Comparison of ENCODE assay signal across 8 cellular contexts in the genomic region with DNA sequence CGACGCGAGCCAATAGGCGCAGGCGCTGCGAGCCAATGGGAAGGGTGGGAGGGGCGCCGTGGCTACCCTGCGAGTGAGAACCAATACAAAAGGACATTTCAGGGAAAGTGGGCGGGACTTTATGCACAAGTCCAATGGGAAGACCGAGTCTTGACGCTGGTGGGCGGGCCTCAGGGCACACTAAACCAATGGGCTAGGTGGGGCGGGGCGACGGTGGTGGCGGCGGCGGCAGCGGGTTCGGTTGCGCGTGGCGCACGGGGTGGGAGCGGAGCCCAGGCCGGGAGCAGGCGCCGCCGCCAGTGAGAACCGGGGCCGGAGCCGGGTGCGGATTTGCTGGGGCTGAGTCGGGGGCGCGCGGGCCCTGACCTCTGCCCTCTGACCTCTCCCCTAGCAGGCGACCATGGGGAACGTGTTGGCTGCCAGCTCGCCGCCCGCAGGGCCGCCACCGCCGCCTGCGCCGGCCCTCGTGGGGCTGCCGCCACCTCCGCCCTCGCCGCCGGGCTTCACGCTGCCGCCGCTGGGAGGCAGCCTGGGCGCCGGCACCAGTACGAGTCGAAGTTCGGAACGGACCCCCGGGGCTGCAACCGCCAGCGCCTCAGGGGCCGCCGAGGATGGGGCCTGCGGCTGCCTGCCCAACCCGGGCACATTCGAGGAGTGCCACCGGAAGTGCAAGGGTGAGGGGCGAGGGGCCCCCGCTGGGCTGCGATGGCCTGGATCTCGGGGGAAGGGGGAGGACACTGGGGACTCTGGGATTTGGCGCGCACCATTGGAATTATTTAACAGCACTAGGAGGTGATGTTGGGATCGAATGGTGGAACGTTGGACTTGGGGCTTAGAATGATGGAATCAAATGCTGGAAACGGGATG. TPM values are rescaled to one million over a fixed set of nuclear protein-coding genes. Genes with fewer than 3 reads are reported as not detected.
A peak's percentile ranks its signal among the peaks of the same experiment; 100 is the strongest.
DNase-seq lines count a peak whose midpoint lies in the region; ATAC-seq and TF ChIP-seq lines count a peak whose summit lies in the region.

Gene TOMM40, plus strand, starts transcription at position 239 of the 867 bp plus-strand sequence. Its CDS starts 162 bp downstream, at position 401.

- intact Hi-C loops in activated CD8-positive, alpha-beta T cell treated with anti-CD3 and anti-CD28 coated beads for 36 hours (cut with micrococcal nuclease): no loop called here
- intact Hi-C loops in upper lobe of right lung (cut with DNase I): no loop called here

- POLR2A ChIA-PET in activated CD8-positive, alpha-beta T cell treated with anti-CD3 and anti-CD28 coated beads for 36 hours (lab: Charles Lee): interaction anchor here (0.9 to 3.6 kb wide), 4 partner anchors 9 to 64 kb away, joined by 3 to 27 read pairs (median 8); partner anchors contain the start of genes APOE and CLPTM1

- H3K9me3 Mint-ChIP-seq in activated CD8-positive, alpha-beta T cell treated with anti-CD3 and anti-CD28 coated beads for 36 hours: no peaks in the 10 kb centered on the region

- H3K36me3 Mint-ChIP-seq in activated CD8-positive, alpha-beta T cell treated with anti-CD3 and anti-CD28 coated beads for 36 hours (ENCODE audit: low read depth): peaks cover 41% of the 10 kb centered on the region

- no peak for TF ChIP-seq CTCF in GM12864 (IDR thresholded peaks at IDR 0.05; ENCODE audit: low read depth, low read length, missing control alignments)
- TF ChIP-seq CTCF in activated CD8-positive, alpha-beta T cell treated with anti-CD3 and anti-CD28 coated beads for 36 hours (IDR thresholded peaks at IDR 0.05): no peak
- TF ChIP-seq CTCF in fibroblast of lung (conservative IDR thresholded peaks at IDR 0.05 in 1 of 2, IDR thresholded peaks at IDR 0.05 in 1 of 2; ENCODE audit: low read depth in 1 of 2, low read length in 2 of 2): no peak
- no peak for TF ChIP-seq CTCF in upper lobe of right lung (IDR thresholded peaks at IDR 0.05)

- H3K4me1 ChIP-seq in fibroblast of lung (ENCODE audit: control insufficient read depth, extremely low read depth, insufficient read depth, low read length) (peaks cover 15% of the 10 kb centered on the region), neuron (ENCODE audit: insufficient read depth, low read length) (peaks cover 10% of the 10 kb centered on the region), upper lobe of right lung (peaks cover 17% of the 10 kb centered on the region)

- CTCF ChIA-PET in activated CD8-positive, alpha-beta T cell treated with anti-CD3 and anti-CD28 coated beads for 36 hours (lab: Charles Lee): interaction anchor here (1.0 to 1.4 kb wide), 3 partner anchors 13 to 63 kb away, joined by 3 to 4 read pairs (median 4); no protein-coding TSS in a partner anchor

- peak within 1 kb of the TSS; percentile 97 for H3K4me2 ChIP-seq in fibroblast of lung (ENCODE audit: extremely low read depth, insufficient read depth, low read length)

- no peaks in the 10 kb centered on the region for H4K20me1 ChIP-seq in fibroblast of lung (ENCODE audit: control insufficient read depth, extremely low read depth, insufficient read depth, low read length)

- peak within 1 kb of the TSS; percentile 95 for H3K27ac Mint-ChIP-seq in activated CD8-positive, alpha-beta T cell treated with anti-CD3 and anti-CD28 coated beads for 36 hours

- H3K9me3 ChIP-seq in fibroblast of lung (ENCODE audit: control insufficient read depth, insufficient read depth, low read depth, low read length): no peaks in the 10 kb centered on the region
- no peaks in the 10 kb centered on the region for H3K9me3 ChIP-seq in neuron (ENCODE audit: low read length)
- no peaks in the 10 kb centered on the region for H3K9me3 ChIP-seq in upper lobe of right lung

- H3K79me2 ChIP-seq in fibroblast of lung (ENCODE audit: control insufficient read depth, insufficient read depth, low read length): peaks cover 27% of the 10 kb centered on the region

- no peaks in the 10 kb centered on the region for H3K27me3 ChIP-seq in fibroblast of lung (ENCODE audit: control insufficient read depth, insufficient read depth, low read length)
- H3K27me3 ChIP-seq in neuron (ENCODE audit: insufficient read depth, low read length): no peaks in the 10 kb centered on the region
- H3K27me3 ChIP-seq in upper lobe of right lung: no peaks in the 10 kb centered on the region

- peak within 1 kb of the TSS; percentile 82 for H3K27ac ChIP-seq in fibroblast of lung (ENCODE audit: insufficient read depth, low read length)
- H3K27ac ChIP-seq in upper lobe of right lung: peak within 1 kb of the TSS; percentile 95

- ATAC-seq in HG02642 (IDR thresholded peaks at IDR 0.05; ENCODE audit: poor library complexity, unreplicated experiment) (peak; percentile 72), upper lobe of right lung (no peak), GM21786 (IDR thresholded peaks at IDR 0.05; ENCODE audit: unreplicated experiment) (no peak)
- ATAC-seq in activated CD8-positive, alpha-beta T cell treated with anti-CD3 and anti-CD28 coated beads for 36 hours: no peak

- peak within 1 kb of the TSS; percentile 80 for H3K9ac ChIP-seq in fibroblast of lung (ENCODE audit: insufficient read depth, low read length)

- peaks cover 31% of the 10 kb centered on the region for H3K4me1 Mint-ChIP-seq in activated CD8-positive, alpha-beta T cell treated with anti-CD3 and anti-CD28 coated beads for 36 hours (ENCODE audit: low read depth)

- DNase-seq in GM12864 (ENCODE audit: low read depth) (peak; percentile 99), NCI-H2171 (lab: John Stamatoyannopoulos, UW) (peak; percentile 100), fibroblast of lung (ENCODE audit: low read depth in 2 of 2) (peak in 1 of 2 donors; percentile 99), upper lobe of right lung (no peak)
- DNase-seq in activated CD8-positive, alpha-beta T cell treated with anti-CD3 and anti-CD28 coated beads for 36 hours: peak; percentile 33

- peak within 1 kb of the TSS; percentile 37 for H2AFZ ChIP-seq in fibroblast of lung (ENCODE audit: low read length)
- peak within 1 kb of the TSS; percentile 31 for H2AFZ ChIP-seq in neuron (ENCODE audit: low read depth, low read length)

- H3K4me3 ChIP-seq in GM12864 (ENCODE audit: low read depth, low read length) (peak within 1 kb of the TSS; percentile 85), fibroblast of lung (replicated peaks in 1 of 4; ENCODE audit: control extremely low read depth in 1 of 4, insufficient read depth in 1 of 4, low read depth in 3 of 4, low read length in 4 of 4) (peak within 1 kb of the TSS; percentile 67 to 95 (median 80)), neuron (ENCODE audit: low read length) (peak within 1 kb of the TSS; percentile 74), upper lobe of right lung (peak within 1 kb of the TSS; percentile 75)

- H3K27me3 Mint-ChIP-seq in activated CD8-positive, alpha-beta T cell treated with anti-CD3 and anti-CD28 coated beads for 36 hours: no peaks in the 10 kb centered on the region

- peak within 1 kb of the TSS; percentile 78 for H3K4me3 Mint-ChIP-seq in activated CD8-positive, alpha-beta T cell treated with anti-CD3 and anti-CD28 coated beads for 36 hours

- H3K36me3 ChIP-seq in fibroblast of lung (ENCODE audit: control insufficient read depth, insufficient read depth, low read length) (peaks cover 23% of the 10 kb centered on the region), neuron (ENCODE audit: insufficient read depth, low read length) (peaks cover 47% of the 10 kb centered on the region), upper lobe of right lung (peaks cover 56% of the 10 kb centered on the region)

RNA-seq across cellular contexts. Expression of gene TOMM40, which starts in this region (rescaled TPM):
- 100 to 1,000 TPM; 134 to 138 TPM for total RNA-seq in activated CD8-positive, alpha-beta T cell treated with anti-CD3 and anti-CD28 coated beads for 36 hours
- total RNA-seq in fibroblast of lung: 21.8 and 24.4 TPM in 2 replicates
- polyA plus RNA-seq in fibroblast of lung: 32.1 and 57.7 TPM in 2 replicates
- 38.8 and 79.3 TPM in 2 replicates for polyA plus RNA-seq in fibroblast of lung (2012)
- polyA minus RNA-seq in fibroblast of lung (ENCODE audit: low replicate concordance): 64.4 and 139 TPM in 2 replicates
- 52.4 TPM for total RNA-seq in upper lobe of right lung
